ENCODE assay signal across 9 cellular contexts in genomic region chr1:64986903-64987871, GRCh38. TPM values are rescaled to one million over a fixed set of nuclear protein-coding genes. Genes with fewer than 3 reads are reported as not detected.
DNase-seq lines count a peak whose midpoint lies in the region; ATAC-seq and TF ChIP-seq lines count a peak whose summit lies in the region.
"Had no signal": no experiment of that assay in that cellular context is flagged by ENCODE, and none has a peak within 500 bp of the region (broad histone marks: within the 10 kb centered on the region; RNA-seq: fewer than 3 reads in every experiment).

No MANE protein-coding gene starts in this region.

- H2AFZ ChIP-seq in PC-3 (ENCODE audit: low read length) = no peak overlapping the region

- no peaks in the 10 kb centered on the region for H3K9me3 Mint-ChIP-seq in naive thymus-derived CD8-positive, alpha-beta T cell
- H3K9me3 Mint-ChIP-seq: brain had no signal

- H3K4me3 ChIP-seq in adipocyte (ENCODE audit: low read length) (no peak overlapping the region), PC-3 (ENCODE audit: low read length) (no peak overlapping the region)

- no peak overlapping the region for H3K4me3 Mint-ChIP-seq in naive thymus-derived CD8-positive, alpha-beta T cell
- H3K4me3 Mint-ChIP-seq: brain had no signal

- H3K4me1 ChIP-seq in adipocyte (ENCODE audit: control insufficient read depth, insufficient read depth, low read length) (peaks cover 16% of the 10 kb centered on the region), PC-3 (ENCODE audit: insufficient read depth, low read length) (peaks cover 21% of the 10 kb centered on the region)

- H3K9me3 ChIP-seq in adipocyte (ENCODE audit: control insufficient read depth, low read length) (no peaks in the 10 kb centered on the region), PC-3 (ENCODE audit: low read length) (no peaks in the 10 kb centered on the region)

- H3K27ac Mint-ChIP-seq in naive thymus-derived CD8-positive, alpha-beta T cell = no peak overlapping the region
- H3K27ac Mint-ChIP-seq: brain had no signal

- POLR2A ChIA-PET in PC-3 (lab: Charles Lee; ENCODE audit: unreplicated experiment) = no interaction called here
- POLR2A ChIA-PET in naive thymus-derived CD8-positive, alpha-beta T cell (lab: Charles Lee) = interaction anchor here (0.7 kb wide), 1 partner anchor 482 kb away, joined by 3 read pairs; no protein-coding TSS in a partner anchor

- H3K27ac ChIP-seq in PC-3 (ENCODE audit: low read length) = no peak overlapping the region

- intact Hi-C loops in PC-3 (cut with micrococcal nuclease) = no loop called here

- ATAC-seq in HG03025 (IDR thresholded peaks at IDR 0.05; ENCODE audit: low FRiP score, unreplicated experiment) (peak; percentile 95), PC-3 (no peak)
- ATAC-seq in naive thymus-derived CD8-positive, alpha-beta T cell = no peak

- peaks cover 0 to 4% (median 0%) of the 10 kb centered on the region in 3 donors for H3K36me3 Mint-ChIP-seq in naive thymus-derived CD8-positive, alpha-beta T cell

- H3K79me2 ChIP-seq in PC-3 (ENCODE audit: low read length) = no peaks in the 10 kb centered on the region

- no peaks in the 10 kb centered on the region for H3K36me3 ChIP-seq in adipocyte (ENCODE audit: control insufficient read depth, insufficient read depth, low read length, severe bottlenecking)
- no peaks in the 10 kb centered on the region for H3K36me3 ChIP-seq in PC-3 (ENCODE audit: low read depth, low read length)

- H3F3A ChIP-seq in PC-3 (ENCODE audit: low read length, unreplicated experiment) = peaks cover 4% of the 10 kb centered on the region

- H3K4me1 Mint-ChIP-seq in naive thymus-derived CD8-positive, alpha-beta T cell = peaks cover 4 to 16% (median 6%) of the 10 kb centered on the region in 4 donors
- H3K4me1 Mint-ChIP-seq: brain had no signal

- TF ChIP-seq CTCF in PC-3 (conservative IDR thresholded peaks at IDR 0.05; ENCODE audit: low read depth, low read length) = no peak

- no peaks in the 10 kb centered on the region for H3K9me2 ChIP-seq in PC-3 (replicated peaks; ENCODE audit: low read length)

- H3K27me3 ChIP-seq in adipocyte (replicated peaks; ENCODE audit: control insufficient read depth, insufficient read depth, low read length) (no peaks in the 10 kb centered on the region), PC-3 (ENCODE audit: low read length) (no peaks in the 10 kb centered on the region)

- BruUV-seq in PC-3 (replicated peaks; lab: Mats Ljungman, UMichigan) = no TSS peak

- no peaks in the 10 kb centered on the region for H3K27me3 Mint-ChIP-seq in naive thymus-derived CD8-positive, alpha-beta T cell
- H3K27me3 Mint-ChIP-seq: brain had no signal

- H3K4me2 ChIP-seq in PC-3 (ENCODE audit: low read length) = no peak overlapping the region

- CTCF ChIA-PET in PC-3 (lab: Charles Lee) = no interaction called here

- no peaks in the 10 kb centered on the region for H4K20me1 ChIP-seq in PC-3 (ENCODE audit: low read length)

- DNase-seq in SIG-M5 treated with dmso at 0.1 percent for 504 hours (lab: John Stamatoyannopoulos, UW; ENCODE audit: unreplicated experiment) = peak; percentile 53
- no peak for DNase-seq in SIG-M5 (lab: John Stamatoyannopoulos, UW)
- peak; percentile 23 for DNase-seq in adipocyte (ENCODE audit: low read depth)
- peak; percentile 60 for DNase-seq in superior temporal gyrus (ENCODE audit: extremely low spot score)
- DNase-seq in NCI-H1930 (lab: John Stamatoyannopoulos, UW) = no peak
- DNase-seq in PC-3 = no peak
- DNase-seq in naive thymus-derived CD8-positive, alpha-beta T cell = no peak

- H3K9ac ChIP-seq in adipocyte (ENCODE audit: low read length) = no peak overlapping the region
- H3K9ac ChIP-seq in PC-3 (ENCODE audit: low read length) = no peak overlapping the region

RNA-seq across cellular contexts. Expression of gene JAK1, which starts 20.8 kb away (rescaled TPM):
- 44.1 and 52.2 TPM in 2 replicates for total RNA-seq in PC-3 (2014; rRNA removed)
- total RNA-seq in naive thymus-derived CD8-positive, alpha-beta T cell = 100 to 1,000 TPM; 346 to 361 TPM
- 100 to 1,000 TPM; 162 to 244 (median 174) TPM for polyA plus RNA-seq in naive thymus-derived CD8-positive, alpha-beta T cell

Comparison
In these comparisons a context has a peak if more than half of its experiments do, and no peak if none do; other contexts are left out.
1. DNase-seq: peak in SIG-M5 treated with dmso at 0.1 percent for 504 hours (single experiment), adipocyte (single experiment) and superior temporal gyrus (single experiment); none in SIG-M5 (single experiment), NCI-H1930 (0 of 2), PC-3 (single experiment) and naive thymus-derived CD8-positive, alpha-beta T cell (0 of 10).